ENCODE assay signal across 1 cellular context in genomic region chr1:226309398-226310122, GRCh38.
TF ChIP-seq lines count a peak whose summit lies in the region.

No MANE protein-coding gene starts in this region.

TF ChIP-seq in K562, 482 proteins besides CTCF, POLR2A, EP300 and RAD21 (continued from another document and continues in another):
- peak; percentile 27; the same call in 1 of the 2 replicates for TF ChIP-seq RREB1 (CRISPR knock-in tag; IDR thresholded peaks at IDR 0.05)
- TF ChIP-seq TSHZ1 (CRISPR knock-in tag; IDR thresholded peaks at IDR 0.05): no peak
- 0 out of 4 replicates have a peak, but pooled peaks of 1 of the 2 experiments have one; percentile 35 for TF ChIP-seq SRF (CRISPR knock-in tag; IDR thresholded peaks at IDR 0.05)
- no peak for TF ChIP-seq ZNF133 (CRISPR knock-in tag; IDR thresholded peaks at IDR 0.05)
- no peak for TF ChIP-seq MAFG (tag; conservative IDR thresholded peaks at IDR 0.05)
- TF ChIP-seq NFIX (CRISPR knock-in tag; IDR thresholded peaks at IDR 0.05; ENCODE audit: low read depth): no peak
- TF ChIP-seq TCF3 (CRISPR knock-in tag; IDR thresholded peaks at IDR 0.05): no peak
- no peak for TF ChIP-seq MTA2 (IDR thresholded peaks at IDR 0.05; ENCODE audit: low read depth)
- no peak for TF ChIP-seq ZNF224 (CRISPR knock-in tag; IDR thresholded peaks at IDR 0.05)
- TF ChIP-seq CHD2 (IDR thresholded peaks at IDR 0.05; ENCODE audit: low read depth, low read length): no peak; the same call in 1 of the 2 replicates
- TF ChIP-seq ZBTB43 (CRISPR knock-in tag; IDR thresholded peaks at IDR 0.05): no peak
- TF ChIP-seq ZNF184 (CRISPR knock-in tag; IDR thresholded peaks at IDR 0.05): no peak
- TF ChIP-seq NR4A1 (CRISPR knock-in tag; IDR thresholded peaks at IDR 0.05): 0 out of 2 replicates have a peak, but pooled peaks have one; percentile 44
- TF ChIP-seq NR4A1 (tag; IDR thresholded peaks at IDR 0.05): 0 out of 2 replicates have a peak, but pooled peaks have one; percentile 21
- no peak for TF ChIP-seq ARHGAP35 (IDR thresholded peaks at IDR 0.05; ENCODE audit: partially characterized antibody)
- TF ChIP-seq MITF (IDR thresholded peaks at IDR 0.05): 0 out of 2 replicates have a peak, but pooled peaks have one; percentile 8
- TF ChIP-seq TAF7 (tag; IDR thresholded peaks at IDR 0.05): no peak
- TF ChIP-seq SMARCA4 (IDR thresholded peaks at IDR 0.05): no peak; the same call in 1 of the 2 replicates
- TF ChIP-seq NFYB (IDR thresholded peaks at IDR 0.05; ENCODE audit: extremely low read depth, insufficient read length): no peak
- TF ChIP-seq FOXJ2 (tag; IDR thresholded peaks at IDR 0.05): no peak
- TF ChIP-seq DIDO1 (tag; IDR thresholded peaks at IDR 0.05; ENCODE audit: low read depth): no peak
- no peak for TF ChIP-seq SNAPC5 (CRISPR knock-in tag; IDR thresholded peaks at IDR 0.05)
- no peak for TF ChIP-seq HES1 (IDR thresholded peaks at IDR 0.05; ENCODE audit: low read depth)
- no peak for TF ChIP-seq ATF1 (CRISPR knock-in tag; IDR thresholded peaks at IDR 0.05)
- TF ChIP-seq ATF1 (tag; IDR thresholded peaks at IDR 0.05): no peak
- TF ChIP-seq MAX (CRISPR knock-in tag; IDR thresholded peaks at IDR 0.05): peak; percentile 38; the same call in 1 of the 2 replicates
- TF ChIP-seq ZBTB2 (IDR thresholded peaks at IDR 0.05): no peak
- peak; percentile 71 for TF ChIP-seq MYC (IDR thresholded peaks at IDR 0.05; ENCODE audit: low read depth, low read length)
- no peak for TF ChIP-seq MYC (CRISPR knock-in tag; IDR thresholded peaks at IDR 0.05; ENCODE audit: borderline replicate concordance, low read depth)
- TF ChIP-seq CTBP1 (IDR thresholded peaks at IDR 0.05; ENCODE audit: borderline replicate concordance): 0 out of 2 replicates have a peak, but pooled peaks have one; percentile 41
- TF ChIP-seq KAT8 (IDR thresholded peaks at IDR 0.05; ENCODE audit: low read depth): no peak
- TF ChIP-seq NFATC3 (IDR thresholded peaks at IDR 0.05): no peak
- TF ChIP-seq CHAMP1 (IDR thresholded peaks at IDR 0.05): no peak
- TF ChIP-seq ZNF644 (tag; IDR thresholded peaks at IDR 0.05; ENCODE audit: low read depth): 0 out of 2 replicates have a peak, but pooled peaks have one; percentile 27
- TF ChIP-seq EHMT2 (IDR thresholded peaks at IDR 0.05): no peak
- TF ChIP-seq CHCHD3 (CRISPR knock-in tag; IDR thresholded peaks at IDR 0.05): no peak
- no peak for TF ChIP-seq MCM2 (IDR thresholded peaks at IDR 0.05; ENCODE audit: low read depth)
- TF ChIP-seq YY1 (IDR thresholded peaks at IDR 0.05; ENCODE audit: borderline replicate concordance in 1 of 3, control insufficient read depth in 1 of 3, extremely low read depth in 1 of 3, insufficient read depth in 3 of 3, insufficient read length in 1 of 3, insufficient replicate concordance in 2 of 3, low read depth in 1 of 3, low read length in 2 of 3): no peak
- TF ChIP-seq ZNF445 (CRISPR knock-in tag; IDR thresholded peaks at IDR 0.05; ENCODE audit: low read depth): no peak
- no peak for TF ChIP-seq ZKSCAN8 (CRISPR knock-in tag; IDR thresholded peaks at IDR 0.05)
- 0 out of 2 replicates have a peak, but pooled peaks have one; percentile 8 for TF ChIP-seq MXI1 (IDR thresholded peaks at IDR 0.05; ENCODE audit: low read depth, low read length)
- no peak for TF ChIP-seq CCNT2 (IDR thresholded peaks at IDR 0.05; ENCODE audit: borderline replicate concordance, extremely low read depth, insufficient read length, low read depth, low read length)
- TF ChIP-seq EZH2 (IDR thresholded peaks at IDR 0.05; ENCODE audit: borderline replicate concordance, low read depth, low read length): no peak
- TF ChIP-seq E2F5 (CRISPR knock-in tag; IDR thresholded peaks at IDR 0.05): no peak
- TF ChIP-seq BRCA1 (IDR thresholded peaks at IDR 0.05): no peak
- no peak for TF ChIP-seq BRCA1 (CRISPR knock-in tag; IDR thresholded peaks at IDR 0.05)
- TF ChIP-seq POLR3A (IDR thresholded peaks at IDR 0.05; ENCODE audit: borderline replicate concordance, extremely low read depth, insufficient read depth, insufficient read length): no peak
- TF ChIP-seq KAT7 (CRISPR knock-in tag; IDR thresholded peaks at IDR 0.05; ENCODE audit: borderline replicate concordance): peak; percentile 21; the same call in 1 of the 2 replicates
- no peak for TF ChIP-seq TEAD2 (tag; IDR thresholded peaks at IDR 0.05)
- no peak for TF ChIP-seq ILK (tag; IDR thresholded peaks at IDR 0.05; ENCODE audit: borderline replicate concordance, low read depth)
- no peak for TF ChIP-seq HOXB6 (CRISPR knock-in tag; IDR thresholded peaks at IDR 0.05; ENCODE audit: borderline replicate concordance)
- TF ChIP-seq MTA3 (IDR thresholded peaks at IDR 0.05; ENCODE audit: borderline replicate concordance): peak; percentile 16; the same call in 1 of the 2 replicates
